Comparison of ENCODE assay signal across 8 cellular contexts in genomic region chr7:150992833-150993302, GRCh38. TPM values are rescaled to one million over a fixed set of nuclear protein-coding genes. Genes with fewer than 3 reads are reported as not detected.
DNase-seq lines count a peak whose midpoint lies in the region; ATAC-seq, FAIRE-seq and TF ChIP-seq lines count a peak whose summit lies in the region.

No MANE protein-coding gene starts in this region.

- H3K27me3 ChIP-seq in K562 (ENCODE audit: control insufficient read depth in 2 of 2, insufficient read depth in 2 of 2, low read length in 2 of 2) (no peaks in the 10 kb centered on the region), neural progenitor cell (no peaks in the 10 kb centered on the region), MG63 (no peaks in the 10 kb centered on the region)

- no peaks in the 10 kb centered on the region for H3K36me3 Mint-ChIP-seq in neural progenitor cell

- peaks cover 9% of the 10 kb centered on the region for H3K9me3 Mint-ChIP-seq in neural progenitor cell

- H3K79me2 ChIP-seq in K562 (ENCODE audit: control insufficient read depth, insufficient read depth, low read length) (no peaks in the 10 kb centered on the region), neural progenitor cell (ENCODE audit: low read depth) (no peaks in the 10 kb centered on the region)

- no peak for TF ChIP-seq POLR2A in K562 (conservative IDR thresholded peaks at IDR 0.05)

- H3K36me3 ChIP-seq in K562 (ENCODE audit: control insufficient read depth, insufficient read depth, low read length) (no peaks in the 10 kb centered on the region), neural progenitor cell (no peaks in the 10 kb centered on the region), MG63 (no peaks in the 10 kb centered on the region)

- ATAC-seq in GM18907 (IDR thresholded peaks at IDR 0.05; ENCODE audit: unreplicated experiment) (peak; percentile 68), HG03520 (IDR thresholded peaks at IDR 0.05; ENCODE audit: unreplicated experiment) (peak; percentile 68), K562 (peak; percentile 84)

- peak overlapping the region; percentile 87 for H3K27ac Mint-ChIP-seq in neural progenitor cell

- peaks cover 53 to 57% of the 10 kb centered on the region in 2 experiments for H3K4me1 ChIP-seq in K562 (replicated peaks in 1 of 2; ENCODE audit: control insufficient read depth in 2 of 2, insufficient read depth in 2 of 2, low read length in 2 of 2)
- H3K4me1 ChIP-seq in neural progenitor cell = peaks cover 31% of the 10 kb centered on the region

- H3K4me2 ChIP-seq in K562 (ENCODE audit: insufficient read depth, low read length) = no peak overlapping the region
- H3K4me2 ChIP-seq in neural progenitor cell = peak overlapping the region; percentile 57

- TF ChIP-seq CTCF in K562 (IDR thresholded peaks at IDR 0.05 in 2 of 3, conservative IDR thresholded peaks at IDR 0.05 in 1 of 3; ENCODE audit: insufficient read depth in 2 of 3, low read depth in 1 of 3, low read length in 3 of 3) = peak in 1 of 3 experiments; percentile 5; a peak in 1 of 6 replicates
- TF ChIP-seq CTCF in neural progenitor cell (IDR thresholded peaks at IDR 0.05) = no peak
- TF ChIP-seq CTCF in D721Med (IDR thresholded peaks at IDR 0.05; ENCODE audit: insufficient read depth, missing control alignments) = no peak

- H3K27ac ChIP-seq in K562 (ENCODE audit: extremely low read depth, low read depth, low read length) (peak overlapping the region; percentile 37), neural progenitor cell (no peak overlapping the region)

- intact Hi-C loops in K562 (cut with micrococcal nuclease) = loop anchor here (10.0 kb wide), 1 partner anchor 678 kb away; no protein-coding TSS in a partner anchor

- WGBS in K562 (ENCODE audit: insufficient coverage, low coverage, missing lambda C conversion rate) = 7% methylated on average over 5 of the region's 5 CpGs

- POLR2A ChIA-PET in K562 (lab: Yijun Ruan, JAX) = interaction anchor here (0.5 to 1.5 kb wide), 9 partner anchors 9 to 1101 kb away, joined by 3 to 7 read pairs (median 3); no protein-coding TSS in a partner anchor

- peak; percentile 97 for FAIRE-seq in K562 (lab: Jason Lieb, UNC)
- no peak for FAIRE-seq in D721Med (lab: Jason Lieb, UNC)

- DNase-seq in K562 (ENCODE audit: extremely low read depth in 1 of 4, low spot score in 3 of 4) (peak; percentile 83 to 93 (median 87)), neural progenitor cell (ENCODE audit: low spot score) (peak; percentile 93), D721Med (ENCODE audit: insufficient read length, low spot score) (no peak), MG63 (no peak), SIG-M5 (lab: John Stamatoyannopoulos, UW) (no peak)
- DNase-seq in activated CD4-positive, alpha-beta T cell treated with anti-CD3 and anti-CD28 coated beads for 4 hours = no peak

- H4K20me1 ChIP-seq in K562 (replicated peaks; ENCODE audit: control insufficient read depth, insufficient read depth, low read length) (peaks cover 5% of the 10 kb centered on the region; the same call in 1 of the 2 replicates), neural progenitor cell (ENCODE audit: low read depth) (no peaks in the 10 kb centered on the region)

- peak overlapping the region; percentile 47 for H3K4me3 Mint-ChIP-seq in neural progenitor cell

- H2AFZ ChIP-seq in K562 (ENCODE audit: low read depth, low read length) (peak overlapping the region; percentile 78), neural progenitor cell (replicated peaks) (peak overlapping the region; percentile 73)

- H3F3A ChIP-seq in neural progenitor cell (ENCODE audit: low read depth) = peaks cover 17% of the 10 kb centered on the region

- H3K4me1 Mint-ChIP-seq in neural progenitor cell = peaks cover 29% of the 10 kb centered on the region

- H3K9ac ChIP-seq in K562 (ENCODE audit: insufficient read depth in 1 of 2, low read depth in 2 of 2, low read length in 2 of 2) (peak overlapping the region in 1 of 2 experiments; percentile 27; a peak in 1 of 4 replicates), neural progenitor cell (no peak overlapping the region)

- no peak; the same call in 1 of the 2 replicates for TF ChIP-seq EP300 in K562 (IDR thresholded peaks at IDR 0.05; ENCODE audit: low read length)

- H3K9me3 ChIP-seq in K562 (replicated peaks; ENCODE audit: control insufficient read depth, insufficient read depth, low read depth, low read length) = no peaks in the 10 kb centered on the region; the same call in 1 of the 2 replicates
- no peaks in the 10 kb centered on the region for H3K9me3 ChIP-seq in neural progenitor cell (ENCODE audit: low read depth)
- no peaks in the 10 kb centered on the region for H3K9me3 ChIP-seq in MG63

- no peaks in the 10 kb centered on the region for H3K9me1 ChIP-seq in K562 (ENCODE audit: control insufficient read depth, insufficient read depth, low read length)

- BruUV-seq in K562 (replicated peaks; lab: Mats Ljungman, UMichigan) = no TSS peak

- H3K4me3 ChIP-seq in K562 = no peak overlapping the region
- no peak overlapping the region for H3K4me3 ChIP-seq in neural progenitor cell
- H3K4me3 ChIP-seq in MG63 = no peak overlapping the region

- in situ Hi-C loops in K562 (cut with MboI) = no loop called here

- H3K27me3 Mint-ChIP-seq in neural progenitor cell (ENCODE audit: insufficient read depth, low read depth) = peaks cover 12% of the 10 kb centered on the region

- CTCF ChIA-PET in K562 (lab: Yijun Ruan, JAX; ENCODE audit: low intra/inter-chr PET ratio) = no interaction called here

- TF ChIP-seq RAD21 in K562 (CRISPR knock-in tag; conservative IDR thresholded peaks at IDR 0.05 in 1 of 2, IDR thresholded peaks at IDR 0.05 in 1 of 2) = no peak

RNA-seq across cellular contexts. Expression of gene NOS3, which starts 2.1 kb away (rescaled TPM):
- 17.7 and 69.8 TPM in 2 replicates for total RNA-seq in K562 (2011; cell fraction: chromatin; rRNA removed; ENCODE audit: low replicate concordance)
- 82.0 and 87.6 TPM in 2 replicates for total RNA-seq in K562 (2011; cell fraction: nucleolus; rRNA removed)
- 40.3 and 46.6 TPM in 2 replicates for total RNA-seq in K562 (2011; cell fraction: nucleoplasm; rRNA removed)
- total RNA-seq in K562 (2014; rRNA removed) (121 and 170 TPM in 2 replicates), K562 (2014; rRNA removed; fragmentation: Illumina TruSeq; extraction: Trizol) (3.1 and 4.3 TPM in 2 replicates), K562 (2015; rRNA removed; fragmentation: Illumina TruSeq; extraction: Trizol) (43.2 and 45.8 TPM in 2 replicates), K562 (2021) (111 and 124 TPM in 2 replicates), neural progenitor cell (ENCODE audit: low replicate concordance) (1.3 and 11.0 TPM in 2 replicates)
- polyA plus RNA-seq in K562 (2011; rRNA removed) (23.6 and 47.3 TPM in 2 replicates), K562 (2014; fragmentation: Illumina TruSeq; extraction: Trizol) (23.6 and 88.1 TPM in 2 replicates), K562 (2014; fragmentation: Nextera tagmentation; extraction: Ambion mirVana) (1 to 10 TPM; 1.1 to 2.9 TPM), K562 (2014; rRNA removed) (102 and 118 TPM in 2 replicates)
- polyA plus RNA-seq in K562 (2011; cell fraction: cytosol; rRNA removed) = 58.9 and 221 TPM in 2 replicates
- polyA plus RNA-seq in K562 (2011; cell fraction: nucleus; rRNA removed) = 50.4 and 106 TPM in 2 replicates
- polyA plus RNA-seq in K562 (2012) = 87.2 and 107 TPM in 2 replicates
- 11.7 and 21.2 TPM in 2 replicates for polyA minus RNA-seq in K562 (2011; rRNA and poly(A)+ RNA removed)
- polyA minus RNA-seq in K562 (2011; cell fraction: cytosol; rRNA and poly(A)+ RNA removed) = 65.3 and 77.5 TPM in 2 replicates
- polyA minus RNA-seq in K562 (2011; cell fraction: nucleus; rRNA and poly(A)+ RNA removed) = 35.9 and 37.0 TPM in 2 replicates
- total RNA-seq in MG63 (2014; rRNA removed; shearing (Covaris generic); ENCODE audit: low replicate concordance) = 0.20 TPM in 1 of 2 replicates, not detected in the other

RNA-seq across cellular contexts. Expression of gene KCNH2, which starts 14.7 kb away (rescaled TPM):
- total RNA-seq in K562 (2011; cell fraction: chromatin; rRNA removed; ENCODE audit: low replicate concordance) = 101 and 344 TPM in 2 replicates
- total RNA-seq in K562 (2011; cell fraction: nucleolus; rRNA removed) = 421 and 427 TPM in 2 replicates
- 291 and 342 TPM in 2 replicates for total RNA-seq in K562 (2011; cell fraction: nucleoplasm; rRNA removed)
- 326 and 470 TPM in 2 replicates for total RNA-seq in K562 (2014; rRNA removed)
- 63.4 and 97.8 TPM in 2 replicates for total RNA-seq in K562 (2014; rRNA removed; fragmentation: Illumina TruSeq; extraction: Trizol)
- 215 and 218 TPM in 2 replicates for total RNA-seq in K562 (2015; rRNA removed; fragmentation: Illumina TruSeq; extraction: Trizol)
- 368 and 385 TPM in 2 replicates for total RNA-seq in K562 (2021)
- 125 and 154 TPM in 2 replicates for polyA plus RNA-seq in K562 (2011; rRNA removed)
- 184 and 684 TPM in 2 replicates for polyA plus RNA-seq in K562 (2011; cell fraction: cytosol; rRNA removed)
- 202 and 446 TPM in 2 replicates for polyA plus RNA-seq in K562 (2011; cell fraction: nucleus; rRNA removed)
- 270 and 304 TPM in 2 replicates for polyA plus RNA-seq in K562 (2012)
- 222 and 298 TPM in 2 replicates for polyA plus RNA-seq in K562 (2014; fragmentation: Illumina TruSeq; extraction: Trizol)
- polyA plus RNA-seq in K562 (2014; fragmentation: Nextera tagmentation; extraction: Ambion mirVana) = 10 to 100 TPM; 18.1 to 29.0 TPM
- polyA plus RNA-seq in K562 (2014; rRNA removed) = 251 and 295 TPM in 2 replicates
- polyA minus RNA-seq in K562 (2011; rRNA and poly(A)+ RNA removed) = 46.2 and 123 TPM in 2 replicates
- 133 and 200 TPM in 2 replicates for polyA minus RNA-seq in K562 (2011; cell fraction: cytosol; rRNA and poly(A)+ RNA removed)
- polyA minus RNA-seq in K562 (2011; cell fraction: nucleus; rRNA and poly(A)+ RNA removed) = 111 and 144 TPM in 2 replicates
- total RNA-seq in neural progenitor cell (ENCODE audit: low replicate concordance) = 2.6 and 11.1 TPM in 2 replicates
- 0.33 TPM in 1 of 2 replicates, not detected in the other for total RNA-seq in MG63 (2014; rRNA removed; shearing (Covaris generic); ENCODE audit: low replicate concordance)

RNA-seq across cellular contexts. Expression of gene ATG9B, which starts 31.4 kb away (rescaled TPM):
- total RNA-seq in K562 (2011; cell fraction: chromatin; rRNA removed; ENCODE audit: low replicate concordance) = 3.9 and 10.1 TPM in 2 replicates
- 5.8 and 7.7 TPM in 2 replicates for total RNA-seq in K562 (2011; cell fraction: nucleolus; rRNA removed)
- 4.8 and 12.4 TPM in 2 replicates for total RNA-seq in K562 (2011; cell fraction: nucleoplasm; rRNA removed)
- total RNA-seq in K562 (2014; rRNA removed) = 2.0 and 2.1 TPM in 2 replicates
- 0.64 and 1.2 TPM in 2 replicates for total RNA-seq in K562 (2014; rRNA removed; fragmentation: Illumina TruSeq; extraction: Trizol)
- 0.29 and 0.90 TPM in 2 replicates for total RNA-seq in K562 (2015; rRNA removed; fragmentation: Illumina TruSeq; extraction: Trizol)
- total RNA-seq in K562 (2021) = 2.2 and 4.7 TPM in 2 replicates
- polyA plus RNA-seq in K562 (2011; rRNA removed) = 1.3 and 1.7 TPM in 2 replicates
- polyA plus RNA-seq in K562 (2011; cell fraction: cytosol; rRNA removed) = 1.2 and 1.7 TPM in 2 replicates
- polyA plus RNA-seq in K562 (2011; cell fraction: nucleus; rRNA removed) = 5.9 and 13.7 TPM in 2 replicates
- polyA plus RNA-seq in K562 (2012) = 6.6 and 7.2 TPM in 2 replicates
- 0.92 and 1.4 TPM in 2 replicates for polyA plus RNA-seq in K562 (2014; fragmentation: Illumina TruSeq; extraction: Trizol)
- 1 to 10 TPM; 5.0 to 6.9 TPM for polyA plus RNA-seq in K562 (2014; fragmentation: Nextera tagmentation; extraction: Ambion mirVana)
- polyA plus RNA-seq in K562 (2014; rRNA removed) = 2.7 and 8.0 TPM in 2 replicates
- polyA minus RNA-seq in K562 (2011; rRNA and poly(A)+ RNA removed) = 0.27 and 0.63 TPM in 2 replicates
- polyA minus RNA-seq in K562 (2011; cell fraction: cytosol; rRNA and poly(A)+ RNA removed) = not detected in 2 replicates
- 1.00 and 2.6 TPM in 2 replicates for polyA minus RNA-seq in K562 (2011; cell fraction: nucleus; rRNA and poly(A)+ RNA removed)
- 0.43 and 1.8 TPM in 2 replicates for total RNA-seq in neural progenitor cell (ENCODE audit: low replicate concordance)
- total RNA-seq in MG63 (2014; rRNA removed; shearing (Covaris generic); ENCODE audit: low replicate concordance) = not detected in 2 replicates

RNA-seq across cellular contexts. Expression of gene ABCB8, which starts 35.4 kb away (rescaled TPM):
- 193 and 406 TPM in 2 replicates for total RNA-seq in K562 (2011; cell fraction: chromatin; rRNA removed; ENCODE audit: low replicate concordance)
- 266 and 270 TPM in 2 replicates for total RNA-seq in K562 (2011; cell fraction: nucleolus; rRNA removed)
- 209 and 255 TPM in 2 replicates for total RNA-seq in K562 (2011; cell fraction: nucleoplasm; rRNA removed)
- total RNA-seq in K562 (2014; rRNA removed) = 63.5 and 79.1 TPM in 2 replicates
- total RNA-seq in K562 (2014; rRNA removed; fragmentation: Illumina TruSeq; extraction: Trizol) = 16.9 and 21.9 TPM in 2 replicates
- 36.3 and 38.0 TPM in 2 replicates for total RNA-seq in K562 (2015; rRNA removed; fragmentation: Illumina TruSeq; extraction: Trizol)
- total RNA-seq in K562 (2021) = 106 and 109 TPM in 2 replicates
- polyA plus RNA-seq in K562 (2011; rRNA removed) = 27.0 and 42.2 TPM in 2 replicates
- 44.7 and 109 TPM in 2 replicates for polyA plus RNA-seq in K562 (2011; cell fraction: cytosol; rRNA removed)
- 87.0 and 201 TPM in 2 replicates for polyA plus RNA-seq in K562 (2011; cell fraction: nucleus; rRNA removed)
- polyA plus RNA-seq in K562 (2012) = 64.3 and 65.5 TPM in 2 replicates
- polyA plus RNA-seq in K562 (2014; fragmentation: Illumina TruSeq; extraction: Trizol) = 61.4 and 89.2 TPM in 2 replicates
- polyA plus RNA-seq in K562 (2014; fragmentation: Nextera tagmentation; extraction: Ambion mirVana) = 1 to 10 TPM; 7.6 to 9.2 TPM
- polyA plus RNA-seq in K562 (2014; rRNA removed) = 73.6 and 81.3 TPM in 2 replicates
- 23.8 and 38.7 TPM in 2 replicates for polyA minus RNA-seq in K562 (2011; rRNA and poly(A)+ RNA removed)
- 44.9 and 63.6 TPM in 2 replicates for polyA minus RNA-seq in K562 (2011; cell fraction: cytosol; rRNA and poly(A)+ RNA removed)
- 54.3 and 64.6 TPM in 2 replicates for polyA minus RNA-seq in K562 (2011; cell fraction: nucleus; rRNA and poly(A)+ RNA removed)
- total RNA-seq in neural progenitor cell (ENCODE audit: low replicate concordance) = 7.9 and 19.9 TPM in 2 replicates
- 14.4 and 22.4 TPM in 2 replicates for total RNA-seq in MG63 (2014; rRNA removed; shearing (Covaris generic); ENCODE audit: low replicate concordance)

RNA-seq across cellular contexts. Expression of gene ASIC3, which starts 55.5 kb away (rescaled TPM):
- 11.1 and 29.9 TPM in 2 replicates for total RNA-seq in K562 (2011; cell fraction: chromatin; rRNA removed; ENCODE audit: low replicate concordance)
- 11.7 and 12.1 TPM in 2 replicates for total RNA-seq in K562 (2011; cell fraction: nucleolus; rRNA removed)
- 11.4 and 19.2 TPM in 2 replicates for total RNA-seq in K562 (2011; cell fraction: nucleoplasm; rRNA removed)
- total RNA-seq in K562 (2014; rRNA removed) (0.32 and 1.5 TPM in 2 replicates), K562 (2014; rRNA removed; fragmentation: Illumina TruSeq; extraction: Trizol) (0.32 and 0.40 TPM in 2 replicates), K562 (2015; rRNA removed; fragmentation: Illumina TruSeq; extraction: Trizol) (0.87 and 0.98 TPM in 2 replicates), K562 (2021) (2.9 and 3.2 TPM in 2 replicates), neural progenitor cell (ENCODE audit: low replicate concordance) (1.6 TPM in 1 of 2 replicates, not detected in the other)
- polyA plus RNA-seq in K562 (2011; rRNA removed) (1.3 and 2.7 TPM in 2 replicates), K562 (2014; fragmentation: Illumina TruSeq; extraction: Trizol) (2.4 and 2.7 TPM in 2 replicates), K562 (2014; fragmentation: Nextera tagmentation; extraction: Ambion mirVana) (under 1 TPM; 0.11 to 0.44 TPM), K562 (2014; rRNA removed) (3.3 and 5.0 TPM in 2 replicates)
- 2.1 and 3.3 TPM in 2 replicates for polyA plus RNA-seq in K562 (2011; cell fraction: cytosol; rRNA removed)
- 18.1 and 42.9 TPM in 2 replicates for polyA plus RNA-seq in K562 (2011; cell fraction: nucleus; rRNA removed)
- 5.5 and 18.9 TPM in 2 replicates for polyA plus RNA-seq in K562 (2012)
- polyA minus RNA-seq in K562 (2011; rRNA and poly(A)+ RNA removed) = not detected in 2 replicates
- 0.64 and 1.5 TPM in 2 replicates for polyA minus RNA-seq in K562 (2011; cell fraction: cytosol; rRNA and poly(A)+ RNA removed)
- polyA minus RNA-seq in K562 (2011; cell fraction: nucleus; rRNA and poly(A)+ RNA removed) = 2.7 and 3.0 TPM in 2 replicates
- total RNA-seq in MG63 (2014; rRNA removed; shearing (Covaris generic); ENCODE audit: low replicate concordance) = 0.76 TPM in 1 of 2 replicates, not detected in the other

Comparison
In these comparisons a context has a peak if more than half of its experiments do, and no peak if none do; other contexts are left out.
1. DNase-seq: peak in K562 (4 of 4) and neural progenitor cell (single experiment); none in D721Med (single experiment), MG63 (single experiment), SIG-M5 (single experiment) and activated CD4-positive, alpha-beta T cell treated with anti-CD3 and anti-CD28 coated beads for 4 hours (0 of 2).
2. Peak in every context shown above with its lines, with median percentiles within 50 percentile points of each other: ATAC-seq.